In genomic region chr14:37874429-37875109, GRCh38 we compare ENCODE assay signal across 9 cellular contexts.
DNase-seq lines count a peak whose midpoint lies in the region; ATAC-seq, FAIRE-seq and TF ChIP-seq lines count a peak whose summit lies in the region.
"Had no signal": no experiment of that assay in that cellular context is flagged by ENCODE, and none has a peak within 500 bp of the region (broad histone marks: within the 10 kb centered on the region; RNA-seq: fewer than 3 reads in every experiment).

No MANE protein-coding gene starts in this region.

- no peaks in the 10 kb centered on the region for H3K27me3 Mint-ChIP-seq in T-helper 1 cell treated with Interleukin-12 subunit alpha and Interleukin-12 subunit beta and Interleukin-4 antibody, amounts not matched to agents 30 μg/mL and 1 μg/mL, for 36 hours (ENCODE audit: low read depth)

- H3K36me3 ChIP-seq in hepatocyte (replicated peaks; ENCODE audit: insufficient read depth, low read depth), result no peaks in the 10 kb centered on the region
- H3K36me3 ChIP-seq in small intestine (ENCODE audit: control insufficient read depth in 2 of 2, insufficient read depth in 2 of 2, low read length in 2 of 2), result no peaks in the 10 kb centered on the region
- H3K36me3 ChIP-seq: BLaER1 had no signal

- H3K27ac Mint-ChIP-seq in T-helper 1 cell treated with Interleukin-12 subunit alpha and Interleukin-12 subunit beta and Interleukin-4 antibody, amounts not matched to agents 30 μg/mL and 1 μg/mL, for 36 hours, result peak overlapping the region; percentile 38

- H3K9me3 ChIP-seq in hepatocyte (ENCODE audit: low read depth), result no peaks in the 10 kb centered on the region
- no peaks in the 10 kb centered on the region for H3K9me3 ChIP-seq in small intestine (ENCODE audit: control insufficient read depth, low read depth)
- H3K9me3 ChIP-seq: BLaER1 had no signal

- 38% methylated on average over 15 of the region's 15 CpGs for WGBS in hepatocyte (ENCODE audit: low lambda C conversion rate, missing lambda C conversion rate)
- 31 to 35% (median 34%) methylated on average over 15 of the region's 15 CpGs for WGBS in small intestine, 3 donors

- H3K9me2 ChIP-seq in hepatocyte (replicated peaks; ENCODE audit: insufficient read depth), result no peaks in the 10 kb centered on the region

- H3K4me1 ChIP-seq in hepatocyte (ENCODE audit: insufficient read depth) (no peaks in the 10 kb centered on the region), small intestine (ENCODE audit: control insufficient read depth in 2 of 2, insufficient read depth in 1 of 2, low read depth in 1 of 2, low read length in 1 of 2) (no peaks in the 10 kb centered on the region)

- peak; percentile 94 for TF ChIP-seq CTCF in hepatocyte (IDR thresholded peaks at IDR 0.05; ENCODE audit: poor library complexity)

- H3K4me3 Mint-ChIP-seq in T-helper 1 cell treated with Interleukin-12 subunit alpha and Interleukin-12 subunit beta and Interleukin-4 antibody, amounts not matched to agents 30 μg/mL and 1 μg/mL, for 36 hours, result no peak overlapping the region

- no peak overlapping the region for H3K4me3 ChIP-seq in hepatocyte
- H3K4me3 ChIP-seq in small intestine (ENCODE audit: low read depth in 1 of 2, low read length in 2 of 2), result no peak overlapping the region
- H3K4me3 ChIP-seq: BLaER1 had no signal

- no peaks in the 10 kb centered on the region for H3K9me3 Mint-ChIP-seq in T-helper 1 cell treated with Interleukin-12 subunit alpha and Interleukin-12 subunit beta and Interleukin-4 antibody, amounts not matched to agents 30 μg/mL and 1 μg/mL, for 36 hours

- no peak for FAIRE-seq in small intestine (lab: Jason Lieb, UNC)

- H3K27me3 ChIP-seq in hepatocyte, result peaks cover 3% of the 10 kb centered on the region
- H3K27me3 ChIP-seq in small intestine (ENCODE audit: control insufficient read depth in 2 of 2, insufficient read depth in 2 of 2, low read length in 2 of 2), result no peaks in the 10 kb centered on the region
- H3K27me3 ChIP-seq: BLaER1 had no signal

- no peaks in the 10 kb centered on the region for H3K36me3 Mint-ChIP-seq in T-helper 1 cell treated with Interleukin-12 subunit alpha and Interleukin-12 subunit beta and Interleukin-4 antibody, amounts not matched to agents 30 μg/mL and 1 μg/mL, for 36 hours (ENCODE audit: low read depth)

- peak; percentile 93 for ATAC-seq in HG02763 (IDR thresholded peaks at IDR 0.05; ENCODE audit: unreplicated experiment)

- H3K4me2 ChIP-seq in hepatocyte, result no peak overlapping the region
- H3K4me2 ChIP-seq: BLaER1 had no signal

- H3K79me2 ChIP-seq in hepatocyte, result no peaks in the 10 kb centered on the region

- DNase-seq in NCI-H1436 (lab: John Stamatoyannopoulos, UW), result peak; percentile 77
- no peak for DNase-seq in NCI-H1436 treated with DMSO at 0.1 percent for 48 hours (lab: John Stamatoyannopoulos, UW)
- DNase-seq in NCI-H1417 (lab: John Stamatoyannopoulos, UW), result peak; percentile 74 to 91 (median 84)
- DNase-seq in anterior cingulate cortex (lab: John Stamatoyannopoulos, UW), result peak in 47 of 58 donors; percentile 5 to 72 (median 34)
- peak; percentile 87 for DNase-seq in hepatocyte (ENCODE audit: low spot score)
- DNase-seq in small intestine, result peak; percentile 85

- no peak overlapping the region for H2AFZ ChIP-seq in hepatocyte

- H4K20me1 ChIP-seq in hepatocyte (ENCODE audit: insufficient read depth, poor library complexity, severe bottlenecking), result no peaks in the 10 kb centered on the region
- H4K20me1 ChIP-seq: BLaER1 had no signal

- H3K4me1 Mint-ChIP-seq in T-helper 1 cell treated with Interleukin-12 subunit alpha and Interleukin-12 subunit beta and Interleukin-4 antibody, amounts not matched to agents 30 μg/mL and 1 μg/mL, for 36 hours (ENCODE audit: low read depth), result peaks cover 6% of the 10 kb centered on the region

- no peak overlapping the region for H3K27ac ChIP-seq in hepatocyte
- no peak overlapping the region for H3K27ac ChIP-seq in small intestine (ENCODE audit: low read depth in 1 of 2, low read length in 1 of 2)
- H3K27ac ChIP-seq: BLaER1 had no signal
